In genomic region chr1:173355281-173356031, GRCh38 we compare ENCODE assay signal across 1 cellular context.
TF ChIP-seq lines count a peak whose summit lies in the region.

No MANE protein-coding gene starts in this region.

TF ChIP-seq in GM12878, 131 proteins besides CTCF, POLR2A, EP300 and RAD21 (continued from another document and continues in another):
- no peak for TF ChIP-seq USF1 (IDR thresholded peaks at IDR 0.05; ENCODE audit: borderline replicate concordance, extremely low read length, insufficient read depth, low read depth, low read length)
- 0 out of 2 replicates have a peak, but pooled peaks have one; percentile 33 for TF ChIP-seq NBN (IDR thresholded peaks at IDR 0.05)
- no peak for TF ChIP-seq RBBP5 (conservative IDR thresholded peaks at IDR 0.05)
- TF ChIP-seq CREM (IDR thresholded peaks at IDR 0.05; ENCODE audit: low read depth), result peak; percentile 49; the same call in 1 of the 2 replicates
- TF ChIP-seq LARP7 (IDR thresholded peaks at IDR 0.05), result no peak
- TF ChIP-seq SIN3A (IDR thresholded peaks at IDR 0.05; ENCODE audit: low read depth, low read length), result no peak
- TF ChIP-seq ZBTB11 (CRISPR knock-in tag; IDR thresholded peaks at IDR 0.05), result no peak
- no peak for TF ChIP-seq TAF1 (IDR thresholded peaks at IDR 0.05; ENCODE audit: borderline replicate concordance, low read depth, low read length)
- TF ChIP-seq ASH2L (IDR thresholded peaks at IDR 0.05; ENCODE audit: borderline replicate concordance, low read depth), result peak; percentile 55; the same call in 1 of the 2 replicates
- TF ChIP-seq, protein P1, sequence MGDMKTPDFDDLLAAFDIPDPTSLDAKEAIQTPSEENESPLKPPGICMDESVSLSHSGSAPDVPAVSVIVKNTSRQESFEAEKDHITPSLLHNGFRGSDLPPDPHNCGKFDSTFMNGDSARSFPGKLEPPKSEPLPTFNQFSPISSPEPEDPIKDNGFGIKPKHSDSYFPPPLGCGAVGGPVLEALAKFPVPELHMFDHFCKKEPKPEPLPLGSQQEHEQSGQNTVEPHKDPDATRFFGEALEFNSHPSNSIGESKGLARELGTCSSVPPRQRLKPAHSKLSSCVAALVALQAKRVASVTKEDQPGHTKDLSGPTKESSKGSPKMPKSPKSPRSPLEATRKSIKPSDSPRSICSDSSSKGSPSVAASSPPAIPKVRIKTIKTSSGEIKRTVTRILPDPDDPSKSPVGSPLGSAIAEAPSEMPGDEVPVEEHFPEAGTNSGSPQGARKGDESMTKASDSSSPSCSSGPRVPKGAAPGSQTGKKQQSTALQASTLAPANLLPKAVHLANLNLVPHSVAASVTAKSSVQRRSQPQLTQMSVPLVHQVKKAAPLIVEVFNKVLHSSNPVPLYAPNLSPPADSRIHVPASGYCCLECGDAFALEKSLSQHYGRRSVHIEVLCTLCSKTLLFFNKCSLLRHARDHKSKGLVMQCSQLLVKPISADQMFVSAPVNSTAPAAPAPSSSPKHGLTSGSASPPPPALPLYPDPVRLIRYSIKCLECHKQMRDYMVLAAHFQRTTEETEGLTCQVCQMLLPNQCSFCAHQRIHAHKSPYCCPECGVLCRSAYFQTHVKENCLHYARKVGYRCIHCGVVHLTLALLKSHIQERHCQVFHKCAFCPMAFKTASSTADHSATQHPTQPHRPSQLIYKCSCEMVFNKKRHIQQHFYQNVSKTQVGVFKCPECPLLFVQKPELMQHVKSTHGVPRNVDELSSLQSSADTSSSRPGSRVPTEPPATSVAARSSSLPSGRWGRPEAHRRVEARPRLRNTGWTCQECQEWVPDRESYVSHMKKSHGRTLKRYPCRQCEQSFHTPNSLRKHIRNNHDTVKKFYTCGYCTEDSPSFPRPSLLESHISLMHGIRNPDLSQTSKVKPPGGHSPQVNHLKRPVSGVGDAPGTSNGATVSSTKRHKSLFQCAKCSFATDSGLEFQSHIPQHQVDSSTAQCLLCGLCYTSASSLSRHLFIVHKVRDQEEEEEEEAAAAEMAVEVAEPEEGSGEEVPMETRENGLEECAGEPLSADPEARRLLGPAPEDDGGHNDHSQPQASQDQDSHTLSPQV (IDR thresholded peaks at IDR 0.05), result no peak
- TF ChIP-seq SKIL (IDR thresholded peaks at IDR 0.05; ENCODE audit: low read depth, poor library complexity, severe bottlenecking), result peak; percentile 71
- no peak; the same call in 1 of the 2 replicates for TF ChIP-seq CHD2 (IDR thresholded peaks at IDR 0.05; ENCODE audit: borderline replicate concordance, low read depth, low read length)
- TF ChIP-seq YY1 (IDR thresholded peaks at IDR 0.05; ENCODE audit: low read depth, low read length), result peak; percentile 88
- TF ChIP-seq MEF2B (IDR thresholded peaks at IDR 0.05; ENCODE audit: partially characterized antibody, poor library complexity, severe bottlenecking), result peak; percentile 70
- no peak for TF ChIP-seq SREBF2 (IDR thresholded peaks at IDR 0.05; ENCODE audit: low read length)
- TF ChIP-seq MAX (IDR thresholded peaks at IDR 0.05; ENCODE audit: low read depth, low read length), result no peak
- TF ChIP-seq PML (IDR thresholded peaks at IDR 0.05; ENCODE audit: low read length), result no peak
- TF ChIP-seq POU2F2 (IDR thresholded peaks at IDR 0.05; ENCODE audit: borderline replicate concordance, low read depth, low read length), result peak; percentile 92; the same call in 2 of the 3 replicates
- TF ChIP-seq RELB (IDR thresholded peaks at IDR 0.05; ENCODE audit: low read depth), result 0 out of 2 replicates have a peak, but pooled peaks have one; percentile 45
- TF ChIP-seq CEBPB (IDR thresholded peaks at IDR 0.05; ENCODE audit: borderline replicate concordance in 1 of 2, low read depth in 2 of 2, low read length in 2 of 2), result no peak
- TF ChIP-seq ZNF384 (IDR thresholded peaks at IDR 0.05; ENCODE audit: borderline replicate concordance, low read depth, low read length), result no peak
- peak; percentile 43; the same call in 1 of the 2 replicates for TF ChIP-seq POLR2AphosphoS5 (IDR thresholded peaks at IDR 0.05; ENCODE audit: low read length)
- peak; percentile 63 to 76; a peak in 3 of 4 replicates for TF ChIP-seq IKZF2 (IDR thresholded peaks at IDR 0.05)
- TF ChIP-seq ZNF207 (IDR thresholded peaks at IDR 0.05; ENCODE audit: borderline replicate concordance), result no peak
- TF ChIP-seq TCF12 (IDR thresholded peaks at IDR 0.05; ENCODE audit: low read depth, low read length), result 0 out of 2 replicates have a peak, but pooled peaks have one; percentile 15
- peak; percentile 69 for TF ChIP-seq RUNX3 (IDR thresholded peaks at IDR 0.05; ENCODE audit: low read length)
- TF ChIP-seq NFYA (IDR thresholded peaks at IDR 0.05; ENCODE audit: borderline replicate concordance, low read depth, low read length), result no peak
- peak; percentile 61 for TF ChIP-seq NR2F1 (conservative IDR thresholded peaks at IDR 0.05)
- TF ChIP-seq MEF2A (IDR thresholded peaks at IDR 0.05; ENCODE audit: insufficient read depth, low read depth, low read length), result peak; percentile 78; the same call in 1 of the 2 replicates
- TF ChIP-seq TCF3 (IDR thresholded peaks at IDR 0.05; ENCODE audit: borderline replicate concordance, insufficient read depth, low read depth, low read length), result no peak
- peak; percentile 74; the same call in 1 of the 2 replicates for TF ChIP-seq NFIC (IDR thresholded peaks at IDR 0.05; ENCODE audit: low read depth, low read length)
- TF ChIP-seq TCF7 (IDR thresholded peaks at IDR 0.05; ENCODE audit: borderline replicate concordance), result peak; percentile 10; the same call in 1 of the 2 replicates
- TF ChIP-seq KDM1A (IDR thresholded peaks at IDR 0.05; ENCODE audit: borderline replicate concordance), result no peak
- TF ChIP-seq NR2C2 (IDR thresholded peaks at IDR 0.05; ENCODE audit: borderline replicate concordance, control insufficient read depth, insufficient read length, low read depth), result no peak
- 0 out of 2 replicates have a peak, but pooled peaks have one; percentile 42 for TF ChIP-seq SMAD5 (IDR thresholded peaks at IDR 0.05; ENCODE audit: low read depth)
- TF ChIP-seq SP1 (IDR thresholded peaks at IDR 0.05; ENCODE audit: low read depth, low read length), result peak; percentile 23
- TF ChIP-seq, protein P2, sequence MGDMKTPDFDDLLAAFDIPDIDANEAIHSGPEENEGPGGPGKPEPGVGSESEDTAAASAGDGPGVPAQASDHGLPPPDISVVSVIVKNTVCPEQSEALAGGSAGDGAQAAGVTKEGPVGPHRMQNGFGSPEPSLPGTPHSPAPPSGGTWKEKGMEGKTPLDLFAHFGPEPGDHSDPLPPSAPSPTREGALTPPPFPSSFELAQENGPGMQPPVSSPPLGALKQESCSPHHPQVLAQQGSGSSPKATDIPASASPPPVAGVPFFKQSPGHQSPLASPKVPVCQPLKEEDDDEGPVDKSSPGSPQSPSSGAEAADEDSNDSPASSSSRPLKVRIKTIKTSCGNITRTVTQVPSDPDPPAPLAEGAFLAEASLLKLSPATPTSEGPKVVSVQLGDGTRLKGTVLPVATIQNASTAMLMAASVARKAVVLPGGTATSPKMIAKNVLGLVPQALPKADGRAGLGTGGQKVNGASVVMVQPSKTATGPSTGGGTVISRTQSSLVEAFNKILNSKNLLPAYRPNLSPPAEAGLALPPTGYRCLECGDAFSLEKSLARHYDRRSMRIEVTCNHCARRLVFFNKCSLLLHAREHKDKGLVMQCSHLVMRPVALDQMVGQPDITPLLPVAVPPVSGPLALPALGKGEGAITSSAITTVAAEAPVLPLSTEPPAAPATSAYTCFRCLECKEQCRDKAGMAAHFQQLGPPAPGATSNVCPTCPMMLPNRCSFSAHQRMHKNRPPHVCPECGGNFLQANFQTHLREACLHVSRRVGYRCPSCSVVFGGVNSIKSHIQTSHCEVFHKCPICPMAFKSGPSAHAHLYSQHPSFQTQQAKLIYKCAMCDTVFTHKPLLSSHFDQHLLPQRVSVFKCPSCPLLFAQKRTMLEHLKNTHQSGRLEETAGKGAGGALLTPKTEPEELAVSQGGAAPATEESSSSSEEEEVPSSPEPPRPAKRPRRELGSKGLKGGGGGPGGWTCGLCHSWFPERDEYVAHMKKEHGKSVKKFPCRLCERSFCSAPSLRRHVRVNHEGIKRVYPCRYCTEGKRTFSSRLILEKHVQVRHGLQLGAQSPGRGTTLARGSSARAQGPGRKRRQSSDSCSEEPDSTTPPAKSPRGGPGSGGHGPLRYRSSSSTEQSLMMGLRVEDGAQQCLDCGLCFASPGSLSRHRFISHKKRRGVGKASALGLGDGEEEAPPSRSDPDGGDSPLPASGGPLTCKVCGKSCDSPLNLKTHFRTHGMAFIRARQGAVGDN (IDR thresholded peaks at IDR 0.05), result 0 out of 2 replicates have a peak, but pooled peaks have one; percentile 17
- no peak for TF ChIP-seq ELK1 (IDR thresholded peaks at IDR 0.05; ENCODE audit: low read depth, low read length)
- no peak for TF ChIP-seq STAT3 (IDR thresholded peaks at IDR 0.05; ENCODE audit: low read depth, low read length)
- TF ChIP-seq MTA3 (IDR thresholded peaks at IDR 0.05; ENCODE audit: borderline replicate concordance, low read length), result 0 out of 2 replicates have a peak, but pooled peaks have one; percentile 71
- peak; percentile 68; the same call in 1 of the 2 replicates for TF ChIP-seq IKZF1 (conservative IDR thresholded peaks at IDR 0.05)
- TF ChIP-seq POLR2AphosphoS2 (IDR thresholded peaks at IDR 0.05; ENCODE audit: low read depth, low read length), result no peak
- TF ChIP-seq ZBED1 (IDR thresholded peaks at IDR 0.05; ENCODE audit: borderline replicate concordance), result 0 out of 2 replicates have a peak, but pooled peaks have one; percentile 42
- peak; percentile 39; the same call in 1 of the 2 replicates for TF ChIP-seq ZNF217 (IDR thresholded peaks at IDR 0.05)
- peak; percentile 67; the same call in 1 of the 2 replicates for TF ChIP-seq FOXM1 (IDR thresholded peaks at IDR 0.05; ENCODE audit: low read depth, low read length)
- TF ChIP-seq YBX1 (IDR thresholded peaks at IDR 0.05), result no peak
- no peak for TF ChIP-seq HDAC2 (IDR thresholded peaks at IDR 0.05)
- peak in 1 of 2 experiments; percentile 67; a peak in 1 of 3 replicates for TF ChIP-seq EGR1 (IDR thresholded peaks at IDR 0.05; ENCODE audit: borderline replicate concordance in 1 of 2, low read depth in 2 of 2, low read length in 2 of 2)
